In the genomic region with DNA sequence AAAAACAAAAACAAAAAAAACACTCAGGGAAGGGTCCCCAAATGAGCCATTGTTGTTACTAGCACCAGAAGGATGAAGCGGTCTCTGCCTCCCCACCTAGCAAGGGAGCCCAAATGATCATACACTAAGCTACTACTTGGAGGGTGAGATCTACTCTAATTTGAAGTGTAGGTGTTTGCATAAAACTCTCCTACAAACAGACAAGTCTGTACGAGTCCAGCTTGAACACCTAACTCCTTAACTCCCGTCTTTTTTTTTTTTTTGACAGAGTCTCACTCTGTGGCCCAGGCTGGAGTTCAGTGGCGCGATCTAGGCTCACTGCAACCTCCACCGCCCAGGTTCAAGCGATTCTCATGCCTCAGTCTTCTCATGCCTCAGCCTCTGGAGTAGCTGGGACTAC, we compare ENCODE assay signal across 28 cellular contexts.
"Had no signal": no experiment of that assay in that cellular context is flagged by ENCODE, and none has a peak within 500 bp of the region (broad histone marks: within the 10 kb centered on the region; RNA-seq: fewer than 3 reads in every experiment).

No MANE protein-coding gene starts in this region.

- H3K27me3 Mint-ChIP-seq: progenitor cell of endocrine pancreas, type B pancreatic cell had no signal

- H3K36me3 Mint-ChIP-seq: natural killer cell had no signal

- H3K9me3 ChIP-seq: ovary, psoas muscle, spleen, suprapubic skin, testis, tibial artery, transverse colon, upper lobe of right lung, uterus had no signal

- H3K27ac ChIP-seq: neural progenitor cell, ovary, parathyroid adenoma, psoas muscle, skin epidermis, spleen, suprapubic skin, testis, tibial artery, transverse colon, upper lobe of right lung, uterus had no signal

- H3K4me2 ChIP-seq: neural progenitor cell, smooth muscle cell had no signal

- H3K4me1 Mint-ChIP-seq: natural killer cell; nephron; stimulated activated memory B cell treated with anti-CD40 and anti-IgM and Interleukin-4, amounts not matched to agents 10 μg/mL and 1 μg/mL and 100 μg/mL, for 72 hours had no signal

- H3K4me3 Mint-ChIP-seq: natural killer cell; nephron; neural progenitor cell; stimulated activated memory B cell treated with anti-CD40 and anti-IgM and Interleukin-4, amounts not matched to agents 10 μg/mL and 1 μg/mL and 100 μg/mL, for 72 hours; stimulated activated naive CD8-positive, alpha-beta T cell treated with anti-CD3 and anti-CD28 coated beads, Interleukin-15, amount 100 ng/mL, for 72 hours; type B pancreatic cell had no signal

- H3K9me3 Mint-ChIP-seq: natural killer cell; nephron; stimulated activated naive CD8-positive, alpha-beta T cell treated with anti-CD3 and anti-CD28 coated beads, Interleukin-15, amount 100 ng/mL, for 72 hours; type B pancreatic cell had no signal

- DNase-seq: natural killer cell; occipital lobe; ovary; psoas muscle; spleen; stimulated activated CD4-positive, alpha-beta T cell treated with anti-CD3 and anti-CD28 coated beads, Interleukin-12 subunit alpha, Interleukin-12 subunit beta, amount 100 ng/mL, for 4 hours; stimulated activated CD4-positive, alpha-beta T cell treated with anti-CD3 and anti-CD28 coated beads, Interleukin-1b, Interleukin-23, amount 100 ng/mL, for 48 hours; stimulated activated CD4-positive, alpha-beta T cell treated with anti-CD3 and anti-CD28 coated beads, Interleukin-4, amount 100 ng/mL, for 1 hour; stimulated activated CD4-positive, alpha-beta T cell treated with anti-CD3 and anti-CD28 coated beads, Interleukin-4, amount 100 ng/mL, for 4 hours; stimulated activated CD8-positive, alpha-beta memory T cell treated with anti-CD3 and anti-CD28 coated beads, Interleukin-4, amount 100 ng/mL, for 48 hours; stimulated activated naive CD4-positive, alpha-beta T cell; stimulated activated naive CD8-positive, alpha-beta T cell treated with anti-CD3 and anti-CD28 coated beads, Interleukin-15, amount 100 ng/mL, for 72 hours; stimulated activated naive CD8-positive, alpha-beta T cell treated with anti-CD3 and anti-CD28 coated beads, Interleukin-15, Interleukin-2, amounts not matched to agents 100 U/mL and 50 U/mL, for 24 hours; testis; tibial artery; transverse colon; upper lobe of right lung; uterus had no signal

- H3K27me3 ChIP-seq: neural progenitor cell, ovary, spleen, suprapubic skin, testis, tibial artery, transverse colon, upper lobe of right lung, uterus had no signal

- H3K4me3 ChIP-seq: neural progenitor cell, ovary, psoas muscle, skin epidermis, smooth muscle cell, spleen, suprapubic skin, tibial artery, transverse colon, upper lobe of right lung, uterus had no signal

- H3K36me3 ChIP-seq: neural progenitor cell, ovary, suprapubic skin, transverse colon, upper lobe of right lung, uterus had no signal

- H3K27ac Mint-ChIP-seq: natural killer cell; nephron; neural progenitor cell; progenitor cell of endocrine pancreas; stimulated activated memory B cell treated with anti-CD40 and anti-IgM and Interleukin-4, amounts not matched to agents 10 μg/mL and 1 μg/mL and 100 μg/mL, for 72 hours; stimulated activated naive CD8-positive, alpha-beta T cell treated with anti-CD3 and anti-CD28 coated beads, Interleukin-15, amount 100 ng/mL, for 72 hours; type B pancreatic cell had no signal

- H2AFZ ChIP-seq: neural progenitor cell, parathyroid adenoma had no signal

- H3K9ac ChIP-seq: neural progenitor cell, parathyroid adenoma had no signal

- ATAC-seq: natural killer cell; psoas muscle; sciatic nerve; stimulated activated memory B cell treated with anti-CD40 and anti-IgM and Interleukin-4, amounts not matched to agents 10 μg/mL and 1 μg/mL and 100 μg/mL, for 72 hours; stimulated activated naive CD8-positive, alpha-beta T cell treated with anti-CD3 and anti-CD28 coated beads, Interleukin-15, amount 100 ng/mL, for 72 hours; stimulated activated naive CD8-positive, alpha-beta T cell treated with anti-CD3 and anti-CD28 coated beads, Interleukin-15, Interleukin-2, amounts not matched to agents 100 U/mL and 50 U/mL, for 24 hours; upper lobe of right lung had no signal

- H3K4me1 ChIP-seq: psoas muscle, spleen, suprapubic skin, testis, tibial artery, transverse colon, upper lobe of right lung, uterus had no signal
